In genomic region chr2:134758632-134759031, GRCh38 we compare ENCODE assay signal across 9 cellular contexts. TPM values are rescaled to one million over a fixed set of nuclear protein-coding genes. Genes with fewer than 3 reads are reported as not detected.
A peak's percentile ranks its signal among the peaks of the same experiment; 100 is the strongest.
DNase-seq lines count a peak whose midpoint lies in the region; ATAC-seq and TF ChIP-seq lines count a peak whose summit lies in the region.
"Had no signal": no experiment of that assay in that cellular context is flagged by ENCODE, and none has a peak within 500 bp of the region (broad histone marks: within the 10 kb centered on the region; RNA-seq: fewer than 3 reads in every experiment).

No MANE protein-coding gene starts in this region.

- intact Hi-C loops in CD14-positive monocyte (cut with micrococcal nuclease): no loop called here
- intact Hi-C loops in spleen (cut with DNase I; ENCODE audit: low total_unique reads): no loop called here
- intact Hi-C loops in left ventricle myocardium inferior (cut with micrococcal nuclease): no loop called here

- H3K4me1 Mint-ChIP-seq in CD14-positive monocyte: peaks cover 13% of the 10 kb centered on the region

- H3K27me3 ChIP-seq in spleen (replicated peaks in 1 of 7) (peaks cover 0 to 12% (median 0%) of the 10 kb centered on the region in 7 donors), left ventricle myocardium inferior (ENCODE audit: low read depth) (peaks cover 5% of the 10 kb centered on the region)

- H3K4me3 ChIP-seq in spleen (no peak overlapping the region), left ventricle myocardium inferior (no peak overlapping the region)
- H3K4me3 ChIP-seq: transverse colon had no signal

- TF ChIP-seq CTCF in CD14-positive monocyte (IDR thresholded peaks at IDR 0.05): no peak
- TF ChIP-seq CTCF in spleen (IDR thresholded peaks at IDR 0.05 in 8 of 11, conservative IDR thresholded peaks at IDR 0.05 in 3 of 11): no peak
- no peak for TF ChIP-seq CTCF in left ventricle myocardium inferior (IDR thresholded peaks at IDR 0.05; ENCODE audit: borderline replicate concordance)

- ATAC-seq in GM19438 (IDR thresholded peaks at IDR 0.05; ENCODE audit: low read depth, unreplicated experiment) (peak; percentile 77), HG03045 (IDR thresholded peaks at IDR 0.05; ENCODE audit: unreplicated experiment) (peak; percentile 83)

- no peaks in the 10 kb centered on the region for H3K9me3 ChIP-seq in spleen
- peaks cover 19% of the 10 kb centered on the region for H3K9me3 ChIP-seq in left ventricle myocardium inferior (replicated peaks)
- H3K9me3 ChIP-seq: transverse colon had no signal

- WGBS in spleen, 5 donors: 10 to 28% (median 19%) methylated on average over 1 of the region's 1 CpG

- H3K36me3 Mint-ChIP-seq in CD14-positive monocyte: no peaks in the 10 kb centered on the region

- H3K27ac ChIP-seq in spleen (peak overlapping the region in 1 of 8 donors; percentile 29), left ventricle myocardium inferior (replicated peaks) (no peak overlapping the region)
- H3K27ac ChIP-seq: transverse colon had no signal

- peak overlapping the region; percentile 25 to 87 (median 69) for H3K27ac Mint-ChIP-seq in CD14-positive monocyte

- peaks cover 13 to 20% (median 19%) of the 10 kb centered on the region in 3 donors for H3K27me3 Mint-ChIP-seq in CD14-positive monocyte (ENCODE audit: low read depth in 3 of 3)

- H3K4me1 ChIP-seq in spleen: peaks cover 0 to 16% (median 5%) of the 10 kb centered on the region in 6 donors
- no peaks in the 10 kb centered on the region for H3K4me1 ChIP-seq in left ventricle myocardium inferior
- H3K4me1 ChIP-seq: transverse colon had no signal

- H3K36me3 ChIP-seq in spleen: no peaks in the 10 kb centered on the region
- no peaks in the 10 kb centered on the region for H3K36me3 ChIP-seq in left ventricle myocardium inferior
- H3K36me3 ChIP-seq: transverse colon had no signal

- DNase-seq in CD14-positive monocyte (ENCODE audit: low spot score): no peak
- DNase-seq in NOMO-1 treated with dmso at 0.1 percent for 144 hours (lab: John Stamatoyannopoulos, UW; ENCODE audit: unreplicated experiment): peak; percentile 23
- DNase-seq in spleen: no peak
- no peak for DNase-seq in activated effector memory CD4-positive, alpha-beta T cell treated with anti-CD3 and anti-CD28 coated beads, Interleukin-2, amount 50 U/mL, for 16 hours
- DNase-seq in DMS153 treated with DMSO at 0.1 percent for 48 hours (lab: John Stamatoyannopoulos, UW; ENCODE audit: unreplicated experiment): no peak
- no peak for DNase-seq in left ventricle myocardium inferior
- DNase-seq: transverse colon had no signal

- no peak overlapping the region for H3K4me3 Mint-ChIP-seq in CD14-positive monocyte

- TF ChIP-seq POLR2A in spleen (IDR thresholded peaks at IDR 0.05): no peak

- peaks cover 0 to 2% (median 0%) of the 10 kb centered on the region in 7 donors for H3K9me3 Mint-ChIP-seq in CD14-positive monocyte

RNA-seq across cellular contexts. Expression of gene TMEM163, which starts 39.8 kb away (rescaled TPM):
- polyA plus RNA-seq in CD14-positive monocyte (not detected), spleen (10 to 100 TPM in 2 of 3 donors, 1 to 10 TPM in 1; 6.3 to 12.5 (median 10.1) TPM)
- total RNA-seq in spleen (1 to 10 TPM; 2.4 to 4.5 (median 3.3) TPM), left ventricle myocardium inferior (0.22 TPM)
